1 cellular context compared by ENCODE assay signal in genomic region chr1:23368562-23369334, GRCh38.
TF ChIP-seq lines count a peak whose summit lies in the region.

No MANE protein-coding gene starts in this region.

TF ChIP-seq in GM12878, 131 proteins besides CTCF, POLR2A, EP300 and RAD21 (continued from another document):
- TF ChIP-seq CEBPZ (IDR thresholded peaks at IDR 0.05; ENCODE audit: low read depth, low read length) (no peak), IKZF1 (conservative IDR thresholded peaks at IDR 0.05) (peak; percentile 94), ATF7 (IDR thresholded peaks at IDR 0.05; ENCODE audit: low read depth) (no peak), EGR1 (IDR thresholded peaks at IDR 0.05; ENCODE audit: borderline replicate concordance in 1 of 2, low read depth in 2 of 2, low read length in 2 of 2) (peak in 1 of 2 experiments; percentile 86; a peak in 2 of 3 replicates), CHD2 (IDR thresholded peaks at IDR 0.05; ENCODE audit: borderline replicate concordance, low read depth, low read length) (peak; percentile 16; the same call in 1 of the 2 replicates), YBX1 (IDR thresholded peaks at IDR 0.05) (no peak), ZSCAN29 (IDR thresholded peaks at IDR 0.05) (no peak), SIN3A (IDR thresholded peaks at IDR 0.05; ENCODE audit: low read depth, low read length) (peak; percentile 56), MAX (IDR thresholded peaks at IDR 0.05; ENCODE audit: low read depth, low read length) (peak; percentile 38; the same call in 1 of the 2 replicates), TBL1XR1 (IDR thresholded peaks at IDR 0.05; ENCODE audit: low read depth, low read length) (0 out of 2 replicates have a peak, but pooled peaks have one; percentile 22), JUNB (IDR thresholded peaks at IDR 0.05) (no peak), CHD1 (IDR thresholded peaks at IDR 0.05; ENCODE audit: low read depth, low read length) (no peak), USF1 (IDR thresholded peaks at IDR 0.05; ENCODE audit: borderline replicate concordance, extremely low read length, insufficient read depth, low read depth, low read length) (no peak), IRF5 (IDR thresholded peaks at IDR 0.05; ENCODE audit: borderline replicate concordance) (peak; percentile 29; the same call in 1 of the 2 replicates), SREBF1 (IDR thresholded peaks at IDR 0.05; ENCODE audit: low read length) (peak; percentile 24; the same call in 1 of the 2 replicates), SUPT20H (IDR thresholded peaks at IDR 0.05; ENCODE audit: borderline replicate concordance, control insufficient read depth, low read depth, low read length) (no peak), MEF2B (IDR thresholded peaks at IDR 0.05; ENCODE audit: partially characterized antibody, poor library complexity, severe bottlenecking) (peak; percentile 86), BMI1 (IDR thresholded peaks at IDR 0.05; ENCODE audit: borderline replicate concordance) (no peak), MYB (IDR thresholded peaks at IDR 0.05; ENCODE audit: borderline replicate concordance, low read depth, low read length) (no peak), NKRF (conservative IDR thresholded peaks at IDR 0.05) (peak; percentile 68), USF2 (IDR thresholded peaks at IDR 0.05; ENCODE audit: borderline replicate concordance, low read depth, low read length) (no peak), E2F4 (IDR thresholded peaks at IDR 0.05; ENCODE audit: low read depth, low read length) (0 out of 2 replicates have a peak, but pooled peaks have one; percentile 28), HSF1 (IDR thresholded peaks at IDR 0.05; ENCODE audit: low read depth, low read length) (0 out of 2 replicates have a peak, but pooled peaks have one; percentile 19), SIX5 (IDR thresholded peaks at IDR 0.05; ENCODE audit: low read depth, low read length, severe bottlenecking) (peak; percentile 93), BHLHE40 (IDR thresholded peaks at IDR 0.05; ENCODE audit: borderline replicate concordance in 1 of 2, low read depth in 2 of 2, low read length in 1 of 2) (peak in 1 of 2 experiments; percentile 50; a peak in 1 of 4 replicates)
